In genomic region chr10:90481326-90481923, GRCh38 we compare ENCODE assay signal across 23 cellular contexts.
"Had no signal": no experiment of that assay in that cellular context is flagged by ENCODE, and none has a peak within 500 bp of the region (broad histone marks: within the 10 kb centered on the region; RNA-seq: fewer than 3 reads in every experiment).

No MANE protein-coding gene starts in this region.

- H3K27ac ChIP-seq: colonic mucosa, hepatocyte, neutrophil, psoas muscle, right lobe of liver, spleen, thoracic aorta had no signal

- H3K9me3 ChIP-seq: colonic mucosa, neutrophil, psoas muscle, right lobe of liver, thoracic aorta had no signal

- H3K4me1 ChIP-seq: colonic mucosa, psoas muscle, right lobe of liver, spleen had no signal

- DNase-seq: colonic mucosa; dermis blood vessel endothelial cell; erythroblast; foreskin melanocyte; head of caudate nucleus; left colon; left ventricle myocardium superior; mesendoderm; naive B cell; psoas muscle; retina; right lobe of liver; spleen; stimulated activated CD4-positive, alpha-beta T cell treated with anti-CD3 and anti-CD28 coated beads, Interleukin-2, amount 100 ng/mL, for 24 hours; stimulated activated CD4-positive, alpha-beta T cell treated with anti-CD3 and anti-CD28 coated beads, Interleukin-4, amount 100 ng/mL, for 4 hours; stimulated activated naive B cell treated with anti-CD40 and anti-IgM and Interleukin-4, amounts not matched to agents 10 μg/mL and 1 μg/mL and 100 μg/mL, for 72 hours; stimulated activated naive CD8-positive, alpha-beta T cell treated with anti-CD3 and anti-CD28 coated beads, Interleukin-15, amount 100 ng/mL, for 72 hours; substantia nigra; trophoblast cell had no signal

- H3K36me3 ChIP-seq: colonic mucosa, neutrophil, right lobe of liver, spleen, thoracic aorta had no signal

- H3K79me2 ChIP-seq: hepatocyte had no signal

- H2AFZ ChIP-seq: hepatocyte had no signal

- ATAC-seq: left colon; left ventricle myocardium superior; psoas muscle; right lobe of liver; stimulated activated naive B cell treated with anti-CD40 and anti-IgM and Interleukin-4, amounts not matched to agents 10 μg/mL and 1 μg/mL and 100 μg/mL, for 72 hours; stimulated activated naive CD8-positive, alpha-beta T cell treated with anti-CD3 and anti-CD28 coated beads, Interleukin-15, amount 100 ng/mL, for 72 hours had no signal

- H3K4me2 ChIP-seq: hepatocyte had no signal

- H3K27me3 ChIP-seq: colonic mucosa, hepatocyte, neutrophil had no signal

- H3K4me3 ChIP-seq: colonic mucosa, hepatocyte, lung, psoas muscle, right lobe of liver, spleen, thoracic aorta had no signal
